1 cellular context compared by ENCODE assay signal in the genomic region with DNA sequence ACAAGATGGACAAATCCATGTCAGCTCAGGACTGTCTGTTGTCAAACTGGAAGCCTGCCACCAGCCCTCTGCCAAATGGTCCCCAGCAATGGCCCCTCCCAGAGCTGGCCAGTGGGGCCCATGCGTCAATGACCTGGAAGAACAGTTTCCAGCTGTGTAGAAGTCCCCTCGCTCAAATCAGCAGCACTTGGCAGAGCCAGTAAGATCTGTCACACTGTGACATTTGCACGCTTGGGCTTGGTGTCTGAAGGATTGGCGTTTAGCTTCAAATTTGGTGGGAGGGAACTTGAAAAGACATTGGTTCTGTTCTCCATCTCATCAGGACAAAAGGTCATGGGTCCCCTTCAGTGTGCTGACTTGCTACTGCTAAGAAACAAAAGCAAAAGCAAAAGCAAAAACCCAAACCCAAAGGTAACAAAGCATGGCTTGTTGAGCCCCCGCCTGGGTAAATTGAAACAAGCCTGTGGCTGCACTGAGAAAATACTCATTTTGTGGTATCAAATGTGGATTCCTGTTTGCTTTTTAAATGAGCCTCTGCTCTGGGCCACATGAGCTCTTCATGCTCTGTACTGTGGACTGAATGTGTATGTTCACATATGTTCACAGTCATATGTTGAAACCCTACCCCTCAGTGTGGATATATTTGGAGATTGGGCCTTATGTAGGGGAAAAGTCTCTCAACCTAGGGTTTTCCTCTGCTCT.
TF ChIP-seq lines count a peak whose summit lies in the region.

No MANE protein-coding gene starts in this region.

TF ChIP-seq in GM23338, 12 proteins besides CTCF, POLR2A, EP300 and RAD21 (continued from another document):
- TF ChIP-seq, protein P1, sequence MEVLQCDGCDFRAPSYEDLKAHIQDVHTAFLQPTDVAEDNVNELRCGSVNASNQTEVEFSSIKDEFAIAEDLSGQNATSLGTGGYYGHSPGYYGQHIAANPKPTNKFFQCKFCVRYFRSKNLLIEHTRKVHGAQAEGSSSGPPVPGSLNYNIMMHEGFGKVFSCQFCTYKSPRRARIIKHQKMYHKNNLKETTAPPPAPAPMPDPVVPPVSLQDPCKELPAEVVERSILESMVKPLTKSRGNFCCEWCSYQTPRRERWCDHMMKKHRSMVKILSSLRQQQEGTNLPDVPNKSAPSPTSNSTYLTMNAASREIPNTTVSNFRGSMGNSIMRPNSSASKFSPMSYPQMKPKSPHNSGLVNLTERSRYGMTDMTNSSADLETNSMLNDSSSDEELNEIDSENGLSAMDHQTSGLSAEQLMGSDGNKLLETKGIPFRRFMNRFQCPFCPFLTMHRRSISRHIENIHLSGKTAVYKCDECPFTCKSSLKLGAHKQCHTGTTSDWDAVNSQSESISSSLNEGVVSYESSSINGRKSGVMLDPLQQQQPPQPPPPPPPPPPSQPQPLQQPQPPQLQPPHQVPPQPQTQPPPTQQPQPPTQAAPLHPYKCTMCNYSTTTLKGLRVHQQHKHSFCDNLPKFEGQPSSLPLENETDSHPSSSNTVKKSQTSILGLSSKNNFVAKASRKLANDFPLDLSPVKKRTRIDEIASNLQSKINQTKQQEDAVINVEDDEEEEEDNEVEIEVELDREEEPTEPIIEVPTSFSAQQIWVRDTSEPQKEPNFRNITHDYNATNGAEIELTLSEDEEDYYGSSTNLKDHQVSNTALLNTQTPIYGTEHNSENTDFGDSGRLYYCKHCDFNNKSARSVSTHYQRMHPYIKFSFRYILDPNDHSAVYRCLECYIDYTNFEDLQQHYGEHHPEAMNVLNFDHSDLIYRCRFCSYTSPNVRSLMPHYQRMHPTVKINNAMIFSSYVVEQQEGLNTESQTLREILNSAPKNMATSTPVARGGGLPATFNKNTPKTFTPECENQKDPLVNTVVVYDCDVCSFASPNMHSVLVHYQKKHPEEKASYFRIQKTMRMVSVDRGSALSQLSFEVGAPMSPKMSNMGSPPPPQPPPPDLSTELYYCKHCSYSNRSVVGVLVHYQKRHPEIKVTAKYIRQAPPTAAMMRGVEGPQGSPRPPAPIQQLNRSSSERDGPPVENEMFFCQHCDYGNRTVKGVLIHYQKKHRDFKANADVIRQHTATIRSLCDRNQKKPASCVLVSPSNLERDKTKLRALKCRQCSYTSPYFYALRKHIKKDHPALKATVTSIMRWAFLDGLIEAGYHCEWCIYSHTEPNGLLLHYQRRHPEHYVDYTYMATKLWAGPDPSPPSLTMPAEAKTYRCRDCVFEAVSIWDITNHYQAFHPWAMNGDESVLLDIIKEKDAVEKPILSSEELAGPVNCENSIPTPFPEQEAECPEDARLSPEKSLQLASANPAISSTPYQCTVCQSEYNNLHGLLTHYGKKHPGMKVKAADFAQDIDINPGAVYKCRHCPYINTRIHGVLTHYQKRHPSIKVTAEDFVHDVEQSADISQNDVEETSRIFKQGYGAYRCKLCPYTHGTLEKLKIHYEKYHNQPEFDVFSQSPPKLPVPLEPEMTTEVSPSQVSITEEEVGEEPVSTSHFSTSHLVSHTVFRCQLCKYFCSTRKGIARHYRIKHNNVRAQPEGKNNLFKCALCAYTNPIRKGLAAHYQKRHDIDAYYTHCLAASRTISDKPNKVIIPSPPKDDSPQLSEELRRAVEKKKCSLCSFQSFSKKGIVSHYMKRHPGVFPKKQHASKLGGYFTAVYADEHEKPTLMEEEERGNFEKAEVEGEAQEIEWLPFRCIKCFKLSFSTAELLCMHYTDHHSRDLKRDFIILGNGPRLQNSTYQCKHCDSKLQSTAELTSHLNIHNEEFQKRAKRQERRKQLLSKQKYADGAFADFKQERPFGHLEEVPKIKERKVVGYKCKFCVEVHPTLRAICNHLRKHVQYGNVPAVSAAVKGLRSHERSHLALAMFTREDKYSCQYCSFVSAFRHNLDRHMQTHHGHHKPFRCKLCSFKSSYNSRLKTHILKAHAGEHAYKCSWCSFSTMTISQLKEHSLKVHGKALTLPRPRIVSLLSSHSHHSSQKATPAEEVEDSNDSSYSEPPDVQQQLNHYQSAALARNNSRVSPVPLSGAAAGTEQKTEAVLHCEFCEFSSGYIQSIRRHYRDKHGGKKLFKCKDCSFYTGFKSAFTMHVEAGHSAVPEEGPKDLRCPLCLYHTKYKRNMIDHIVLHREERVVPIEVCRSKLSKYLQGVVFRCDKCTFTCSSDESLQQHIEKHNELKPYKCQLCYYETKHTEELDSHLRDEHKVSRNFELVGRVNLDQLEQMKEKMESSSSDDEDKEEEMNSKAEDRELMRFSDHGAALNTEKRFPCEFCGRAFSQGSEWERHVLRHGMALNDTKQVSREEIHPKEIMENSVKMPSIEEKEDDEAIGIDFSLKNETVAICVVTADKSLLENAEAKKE (CRISPR knock-in tag; IDR thresholded peaks at IDR 0.05) = no peak
- TF ChIP-seq JUNB (IDR thresholded peaks at IDR 0.05; ENCODE audit: unreplicated experiment) = no peak
- no peak for TF ChIP-seq ZNF331 (CRISPR knock-in tag; IDR thresholded peaks at IDR 0.05; ENCODE audit: low read depth)
- TF ChIP-seq, protein P2, sequence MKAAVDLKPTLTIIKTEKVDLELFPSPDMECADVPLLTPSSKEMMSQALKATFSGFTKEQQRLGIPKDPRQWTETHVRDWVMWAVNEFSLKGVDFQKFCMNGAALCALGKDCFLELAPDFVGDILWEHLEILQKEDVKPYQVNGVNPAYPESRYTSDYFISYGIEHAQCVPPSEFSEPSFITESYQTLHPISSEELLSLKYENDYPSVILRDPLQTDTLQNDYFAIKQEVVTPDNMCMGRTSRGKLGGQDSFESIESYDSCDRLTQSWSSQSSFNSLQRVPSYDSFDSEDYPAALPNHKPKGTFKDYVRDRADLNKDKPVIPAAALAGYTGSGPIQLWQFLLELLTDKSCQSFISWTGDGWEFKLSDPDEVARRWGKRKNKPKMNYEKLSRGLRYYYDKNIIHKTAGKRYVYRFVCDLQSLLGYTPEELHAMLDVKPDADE (IDR thresholded peaks at IDR 0.05) = no peak
- TF ChIP-seq NANOG (IDR thresholded peaks at IDR 0.05; ENCODE audit: borderline replicate concordance) = no peak
- no peak for TF ChIP-seq ZNF114 (CRISPR knock-in tag; IDR thresholded peaks at IDR 0.05)
- TF ChIP-seq EZH2phosphoT487 (IDR thresholded peaks at IDR 0.05; ENCODE audit: unreplicated experiment) = no peak
